Comparison of ENCODE assay signal across 18 cellular contexts in genomic region chr10:50567384-50567783, GRCh38. TPM values are rescaled to one million over a fixed set of nuclear protein-coding genes. Genes with fewer than 3 reads are reported as not detected.
DNase-seq lines count a peak whose midpoint lies in the region; ATAC-seq, FAIRE-seq and TF ChIP-seq lines count a peak whose summit lies in the region.
"Had no signal": no experiment of that assay in that cellular context is flagged by ENCODE, and none has a peak within 500 bp of the region (broad histone marks: within the 10 kb centered on the region; RNA-seq: fewer than 3 reads in every experiment).

No MANE protein-coding gene starts in this region.

- FAIRE-seq in HTR-8/SVneo (lab: Jason Lieb, UNC), result no peak
- FAIRE-seq: kidney had no signal

- H3K27me3 Mint-ChIP-seq in HFFc6 (ENCODE audit: insufficient read depth), result no peaks in the 10 kb centered on the region
- H3K27me3 Mint-ChIP-seq: activated CD8-positive, alpha-beta memory T cell treated with anti-CD3 and anti-CD28 coated beads, Interleukin-2, amount 10 ng/mL, durations not matched to agents 7 days and 5 days; T-cell had no signal

- intact Hi-C loops in mucosa of descending colon (cut with DNase I, micrococcal nuclease), result no loop called here

- TF ChIP-seq CTCF in mucosa of descending colon (IDR thresholded peaks at IDR 0.05), result no peak
- no peak for TF ChIP-seq CTCF in HFFc6 (IDR thresholded peaks at IDR 0.05)

- H3K27ac Mint-ChIP-seq in HFFc6, result no peak overlapping the region
- H3K27ac Mint-ChIP-seq: activated CD8-positive, alpha-beta memory T cell treated with anti-CD3 and anti-CD28 coated beads, Interleukin-2, amount 10 ng/mL, durations not matched to agents 7 days and 5 days; T-cell had no signal

- H3K4me3 Mint-ChIP-seq in HFFc6, result no peak overlapping the region
- H3K4me3 Mint-ChIP-seq: activated CD8-positive, alpha-beta memory T cell treated with anti-CD3 and anti-CD28 coated beads, Interleukin-2, amount 10 ng/mL, durations not matched to agents 7 days and 5 days; T-cell had no signal

- H3K9me3 Mint-ChIP-seq in HFFc6, result no peaks in the 10 kb centered on the region
- H3K9me3 Mint-ChIP-seq: T-cell had no signal

- H3K9me3 ChIP-seq in mucosa of descending colon, result no peaks in the 10 kb centered on the region

- no peaks in the 10 kb centered on the region for H3K36me3 ChIP-seq in mucosa of descending colon (ENCODE audit: low read depth)

- H3K4me1 Mint-ChIP-seq in HFFc6 (ENCODE audit: low read depth), result no peaks in the 10 kb centered on the region

- peak; percentile 53 for ATAC-seq in mucosa of descending colon
- no peak for ATAC-seq in GM21515 (IDR thresholded peaks at IDR 0.05; ENCODE audit: unreplicated experiment)
- ATAC-seq: activated CD8-positive, alpha-beta memory T cell treated with anti-CD3 and anti-CD28 coated beads, Interleukin-2, amount 10 ng/mL, durations not matched to agents 7 days and 5 days; Panc1; T-cell had no signal

- H3K4me1 ChIP-seq in mucosa of descending colon (ENCODE audit: low read depth), result no peaks in the 10 kb centered on the region

- DNase-seq in DMS 273 (lab: John Stamatoyannopoulos, UW; ENCODE audit: unreplicated experiment) (peak; percentile 63), DMS 273 treated with DMSO at 0.1 percent for 48 hours (lab: John Stamatoyannopoulos, UW) (no peak), NCI-H1436 treated with DMSO at 0.1 percent for 48 hours (lab: John Stamatoyannopoulos, UW) (peak; percentile 31), SHP77 (lab: John Stamatoyannopoulos, UW) (peak; percentile 21 to 46), mucosa of descending colon (no peak), HFFc6 (no peak), HTR-8/SVneo (ENCODE audit: insufficient read length, low spot score) (no peak)
- DNase-seq: activated CD4-positive, CD25-positive, alpha-beta regulatory T cell; activated CD8-positive, alpha-beta memory T cell treated with anti-CD3 and anti-CD28 coated beads, Interleukin-2, amount 10 ng/mL, durations not matched to agents 7 days and 5 days; activated gamma-delta T cell; aorta; cortex of kidney; KG1; kidney; NCI-H226; T-cell had no signal

- no peaks in the 10 kb centered on the region for H3K36me3 Mint-ChIP-seq in HFFc6 (ENCODE audit: low read depth)

- no peak overlapping the region for H3K4me3 ChIP-seq in mucosa of descending colon

RNA-seq across cellular contexts. Expression of gene SGMS1, which starts 56.4 kb away (rescaled TPM):
- total RNA-seq in mucosa of descending colon, result 10 to 100 TPM; 14.4 to 28.4 (median 20.0) TPM
- 10 to 100 TPM; 19.6 to 27.5 (median 24.6) TPM for total RNA-seq in HFFc6 (2021; fragmentation: NEBNext Ultra II Directional; extraction: Animal tissue kit (Norgen Biotek cat#: 25700))

Comparison
In these comparisons a context has a peak if more than half of its experiments do, and no peak if none do; other contexts are left out.
1. DNase-seq: peak in DMS 273 (single experiment), NCI-H1436 treated with DMSO at 0.1 percent for 48 hours (single experiment) and SHP77 (2 of 2); none in DMS 273 treated with DMSO at 0.1 percent for 48 hours (single experiment), mucosa of descending colon (0 of 3), HFFc6 (single experiment) and HTR-8/SVneo (single experiment).